Comparison of ENCODE assay signal across 8 cellular contexts in genomic region chr19:50383307-50383851, GRCh38. TPM values are rescaled to one million over a fixed set of nuclear protein-coding genes. Genes with fewer than 3 reads are reported as not detected.
DNase-seq lines count a peak whose midpoint lies in the region; ATAC-seq, FAIRE-seq and TF ChIP-seq lines count a peak whose summit lies in the region.

No MANE protein-coding gene starts in this region.

- TF ChIP-seq CTCF in WI38 (IDR thresholded peaks at IDR 0.05; ENCODE audit: low read depth, low read length): no peak

- no CpG with 5 or more reads among the region's 15 CpGs for WGBS in iPS DF 6.9 (ENCODE audit: insufficient coverage, insufficient read length)

- H3K4me3 ChIP-seq in WI38 (ENCODE audit: low read depth, low read length) (peak overlapping the region; percentile 65), iPS DF 6.9 (ENCODE audit: low read length) (peak overlapping the region; percentile 54; the same call in 1 of the 2 replicates)

- intact Hi-C loops in activated CD4-positive, alpha-beta T cell treated with anti-CD3 and anti-CD28 coated beads, Interleukin-2, amount 10 ng/mL, durations not matched to agents 24 days and 14 days (cut with micrococcal nuclease): no loop called here

- H3K27me3 Mint-ChIP-seq in activated CD4-positive, alpha-beta T cell treated with anti-CD3 and anti-CD28 coated beads, Interleukin-2, amount 10 ng/mL, durations not matched to agents 24 days and 14 days: no peaks in the 10 kb centered on the region
- H3K27me3 Mint-ChIP-seq in stimulated activated naive CD8-positive, alpha-beta T cell treated with anti-CD3 and anti-CD28 coated beads, Interleukin-15, Interleukin-2, amounts not matched to agents 100 ng/mL and 50 ng/mL, for 24 hours: no peaks in the 10 kb centered on the region

- peaks cover 35% of the 10 kb centered on the region for H3K36me3 ChIP-seq in iPS DF 6.9 (ENCODE audit: control insufficient read depth, insufficient read depth, low read length)

- ATAC-seq in GM21526 (IDR thresholded peaks at IDR 0.05; ENCODE audit: low FRiP score, unreplicated experiment): no peak
- ATAC-seq in GM18519 (IDR thresholded peaks at IDR 0.05; ENCODE audit: low FRiP score, unreplicated experiment): no peak

- H3K9me3 ChIP-seq in iPS DF 6.9 (ENCODE audit: control insufficient read depth, insufficient read depth, low read length): no peaks in the 10 kb centered on the region

- DNase-seq in activated CD4-positive, alpha-beta T cell treated with anti-CD3 and anti-CD28 coated beads, Interleukin-2, amount 10 ng/mL, durations not matched to agents 24 days and 14 days: no peak
- no peak for DNase-seq in activated CD4-positive, alpha-beta T cell treated with anti-CD3 and anti-CD28 coated beads for 48 hours
- DNase-seq in iPS DF 6.9 (ENCODE audit: low read depth, low spot score): no peak
- no peak for DNase-seq in RCC 7860 (ENCODE audit: low spot score)

- H3K27ac ChIP-seq in iPS DF 6.9 (ENCODE audit: low read length): no peak overlapping the region

- H3K9me3 Mint-ChIP-seq in activated CD4-positive, alpha-beta T cell treated with anti-CD3 and anti-CD28 coated beads, Interleukin-2, amount 10 ng/mL, durations not matched to agents 24 days and 14 days: no peaks in the 10 kb centered on the region
- H3K9me3 Mint-ChIP-seq in stimulated activated naive CD8-positive, alpha-beta T cell treated with anti-CD3 and anti-CD28 coated beads, Interleukin-15, Interleukin-2, amounts not matched to agents 100 ng/mL and 50 ng/mL, for 24 hours: no peaks in the 10 kb centered on the region

- peaks cover 44% of the 10 kb centered on the region for H3K36me3 Mint-ChIP-seq in activated CD4-positive, alpha-beta T cell treated with anti-CD3 and anti-CD28 coated beads, Interleukin-2, amount 10 ng/mL, durations not matched to agents 24 days and 14 days (ENCODE audit: low read depth)
- H3K36me3 Mint-ChIP-seq in stimulated activated naive CD8-positive, alpha-beta T cell treated with anti-CD3 and anti-CD28 coated beads, Interleukin-15, Interleukin-2, amounts not matched to agents 100 ng/mL and 50 ng/mL, for 24 hours (ENCODE audit: low read depth): peaks cover 58% of the 10 kb centered on the region

- H3K4me1 ChIP-seq in iPS DF 6.9 (ENCODE audit: control insufficient read depth, insufficient read depth, low read length): no peaks in the 10 kb centered on the region; the same call in 1 of the 2 replicates

- H3K4me3 Mint-ChIP-seq in activated CD4-positive, alpha-beta T cell treated with anti-CD3 and anti-CD28 coated beads, Interleukin-2, amount 10 ng/mL, durations not matched to agents 24 days and 14 days: peak overlapping the region; percentile 93
- H3K4me3 Mint-ChIP-seq in stimulated activated naive CD8-positive, alpha-beta T cell treated with anti-CD3 and anti-CD28 coated beads, Interleukin-15, Interleukin-2, amounts not matched to agents 100 ng/mL and 50 ng/mL, for 24 hours: peak overlapping the region; percentile 95

- no peak for FAIRE-seq in RCC 7860 (lab: Jason Lieb, UNC)

- H3K27me3 ChIP-seq in iPS DF 6.9 (ENCODE audit: control insufficient read depth, insufficient read depth, low read length): no peaks in the 10 kb centered on the region

- H3K27ac Mint-ChIP-seq in activated CD4-positive, alpha-beta T cell treated with anti-CD3 and anti-CD28 coated beads, Interleukin-2, amount 10 ng/mL, durations not matched to agents 24 days and 14 days: peak overlapping the region; percentile 90
- peak overlapping the region; percentile 99 for H3K27ac Mint-ChIP-seq in stimulated activated naive CD8-positive, alpha-beta T cell treated with anti-CD3 and anti-CD28 coated beads, Interleukin-15, Interleukin-2, amounts not matched to agents 100 ng/mL and 50 ng/mL, for 24 hours

- peaks cover 27% of the 10 kb centered on the region for H3K4me1 Mint-ChIP-seq in activated CD4-positive, alpha-beta T cell treated with anti-CD3 and anti-CD28 coated beads, Interleukin-2, amount 10 ng/mL, durations not matched to agents 24 days and 14 days
- peaks cover 33% of the 10 kb centered on the region for H3K4me1 Mint-ChIP-seq in stimulated activated naive CD8-positive, alpha-beta T cell treated with anti-CD3 and anti-CD28 coated beads, Interleukin-15, Interleukin-2, amounts not matched to agents 100 ng/mL and 50 ng/mL, for 24 hours (ENCODE audit: low read depth)

RNA-seq across cellular contexts. Expression of gene POLD1, which starts 0.8 kb away (rescaled TPM):
- 188 and 204 TPM in 2 replicates for total RNA-seq in activated CD4-positive, alpha-beta T cell treated with anti-CD3 and anti-CD28 coated beads, Interleukin-2, amount 10 ng/mL, durations not matched to agents 24 days and 14 days

RNA-seq across cellular contexts. Expression of gene NR1H2, which starts 7.1 kb away (rescaled TPM):
- total RNA-seq in activated CD4-positive, alpha-beta T cell treated with anti-CD3 and anti-CD28 coated beads, Interleukin-2, amount 10 ng/mL, durations not matched to agents 24 days and 14 days: 81.4 and 84.7 TPM in 2 replicates

RNA-seq across cellular contexts. Expression of gene NAPSA, which starts 17.9 kb away (rescaled TPM):
- total RNA-seq in activated CD4-positive, alpha-beta T cell treated with anti-CD3 and anti-CD28 coated beads, Interleukin-2, amount 10 ng/mL, durations not matched to agents 24 days and 14 days: 13.6 and 18.0 TPM in 2 replicates

RNA-seq across cellular contexts. Expression of gene SPIB, which starts 35.4 kb away (rescaled TPM):
- total RNA-seq in activated CD4-positive, alpha-beta T cell treated with anti-CD3 and anti-CD28 coated beads, Interleukin-2, amount 10 ng/mL, durations not matched to agents 24 days and 14 days: 0.91 and 1.6 TPM in 2 replicates

RNA-seq across cellular contexts. Expression of gene MYBPC2, which starts 49.3 kb away (rescaled TPM):
- total RNA-seq in activated CD4-positive, alpha-beta T cell treated with anti-CD3 and anti-CD28 coated beads, Interleukin-2, amount 10 ng/mL, durations not matched to agents 24 days and 14 days: 0.12 and 0.26 TPM in 2 replicates
